In genomic region chr22:30305519-30305905, GRCh38 we compare ENCODE assay signal across 1 cellular context.
TF ChIP-seq lines count a peak whose summit lies in the region.

No MANE protein-coding gene starts in this region.

TF ChIP-seq in GM12878, 131 proteins besides CTCF, POLR2A, EP300 and RAD21:
- 0 out of 2 replicates have a peak, but pooled peaks have one; percentile 27 for TF ChIP-seq ZNF687 (IDR thresholded peaks at IDR 0.05)
- no peak for TF ChIP-seq ZZZ3 (IDR thresholded peaks at IDR 0.05; ENCODE audit: control insufficient read depth, insufficient read length, low read depth)
- TF ChIP-seq TCF3 (IDR thresholded peaks at IDR 0.05; ENCODE audit: borderline replicate concordance, insufficient read depth, low read depth, low read length), result no peak
- TF ChIP-seq ETV6 (conservative IDR thresholded peaks at IDR 0.05 in 1 of 2, IDR thresholded peaks at IDR 0.05 in 1 of 2; ENCODE audit: borderline replicate concordance in 1 of 2, low read depth in 1 of 2), result peak in 1 of 2 experiments; percentile 78; a peak in 2 of 4 replicates
- no peak for TF ChIP-seq ZSCAN29 (IDR thresholded peaks at IDR 0.05)
- TF ChIP-seq, protein P1, sequence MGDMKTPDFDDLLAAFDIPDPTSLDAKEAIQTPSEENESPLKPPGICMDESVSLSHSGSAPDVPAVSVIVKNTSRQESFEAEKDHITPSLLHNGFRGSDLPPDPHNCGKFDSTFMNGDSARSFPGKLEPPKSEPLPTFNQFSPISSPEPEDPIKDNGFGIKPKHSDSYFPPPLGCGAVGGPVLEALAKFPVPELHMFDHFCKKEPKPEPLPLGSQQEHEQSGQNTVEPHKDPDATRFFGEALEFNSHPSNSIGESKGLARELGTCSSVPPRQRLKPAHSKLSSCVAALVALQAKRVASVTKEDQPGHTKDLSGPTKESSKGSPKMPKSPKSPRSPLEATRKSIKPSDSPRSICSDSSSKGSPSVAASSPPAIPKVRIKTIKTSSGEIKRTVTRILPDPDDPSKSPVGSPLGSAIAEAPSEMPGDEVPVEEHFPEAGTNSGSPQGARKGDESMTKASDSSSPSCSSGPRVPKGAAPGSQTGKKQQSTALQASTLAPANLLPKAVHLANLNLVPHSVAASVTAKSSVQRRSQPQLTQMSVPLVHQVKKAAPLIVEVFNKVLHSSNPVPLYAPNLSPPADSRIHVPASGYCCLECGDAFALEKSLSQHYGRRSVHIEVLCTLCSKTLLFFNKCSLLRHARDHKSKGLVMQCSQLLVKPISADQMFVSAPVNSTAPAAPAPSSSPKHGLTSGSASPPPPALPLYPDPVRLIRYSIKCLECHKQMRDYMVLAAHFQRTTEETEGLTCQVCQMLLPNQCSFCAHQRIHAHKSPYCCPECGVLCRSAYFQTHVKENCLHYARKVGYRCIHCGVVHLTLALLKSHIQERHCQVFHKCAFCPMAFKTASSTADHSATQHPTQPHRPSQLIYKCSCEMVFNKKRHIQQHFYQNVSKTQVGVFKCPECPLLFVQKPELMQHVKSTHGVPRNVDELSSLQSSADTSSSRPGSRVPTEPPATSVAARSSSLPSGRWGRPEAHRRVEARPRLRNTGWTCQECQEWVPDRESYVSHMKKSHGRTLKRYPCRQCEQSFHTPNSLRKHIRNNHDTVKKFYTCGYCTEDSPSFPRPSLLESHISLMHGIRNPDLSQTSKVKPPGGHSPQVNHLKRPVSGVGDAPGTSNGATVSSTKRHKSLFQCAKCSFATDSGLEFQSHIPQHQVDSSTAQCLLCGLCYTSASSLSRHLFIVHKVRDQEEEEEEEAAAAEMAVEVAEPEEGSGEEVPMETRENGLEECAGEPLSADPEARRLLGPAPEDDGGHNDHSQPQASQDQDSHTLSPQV (IDR thresholded peaks at IDR 0.05), result no peak
- TF ChIP-seq SP1 (IDR thresholded peaks at IDR 0.05; ENCODE audit: low read depth, low read length), result peak; percentile 10
- TF ChIP-seq POLR2AphosphoS2 (IDR thresholded peaks at IDR 0.05; ENCODE audit: low read depth, low read length), result 0 out of 2 replicates have a peak, but pooled peaks have one; percentile 55
- TF ChIP-seq DPF2 (IDR thresholded peaks at IDR 0.05), result no peak; the same call in 1 of the 2 replicates
- no peak for TF ChIP-seq MYB (IDR thresholded peaks at IDR 0.05; ENCODE audit: borderline replicate concordance, low read depth, low read length)
- TF ChIP-seq POU2F2 (IDR thresholded peaks at IDR 0.05; ENCODE audit: borderline replicate concordance, low read depth, low read length), result peak; percentile 11; the same call in 1 of the 3 replicates
- peak; percentile 34; the same call in 1 of the 2 replicates for TF ChIP-seq YY1 (IDR thresholded peaks at IDR 0.05; ENCODE audit: low read depth, low read length)
- TF ChIP-seq PML (IDR thresholded peaks at IDR 0.05; ENCODE audit: low read length), result no peak
- TF ChIP-seq POLR2AphosphoS5 (IDR thresholded peaks at IDR 0.05; ENCODE audit: low read length), result peak; percentile 72; the same call in 1 of the 2 replicates
- 0 out of 2 replicates have a peak, but pooled peaks have one; percentile 21 for TF ChIP-seq SPI1 (IDR thresholded peaks at IDR 0.05; ENCODE audit: borderline replicate concordance, insufficient read depth, low read depth, low read length)
- TF ChIP-seq TAF1 (IDR thresholded peaks at IDR 0.05; ENCODE audit: borderline replicate concordance, low read depth, low read length), result peak; percentile 57; the same call in 1 of the 2 replicates
- no peak for TF ChIP-seq PAX5 (IDR thresholded peaks at IDR 0.05; ENCODE audit: borderline replicate concordance, low read depth, low read length)
- no peak for TF ChIP-seq GABPA (IDR thresholded peaks at IDR 0.05; ENCODE audit: low read depth)
- no peak for TF ChIP-seq ATF2 (IDR thresholded peaks at IDR 0.05; ENCODE audit: low read length)
- no peak for TF ChIP-seq PKNOX1 (IDR thresholded peaks at IDR 0.05)
